In genomic region chr12:96906849-96907664, GRCh38 we compare ENCODE assay signal across 8 cellular contexts. TPM values are rescaled to one million over a fixed set of nuclear protein-coding genes. Genes with fewer than 3 reads are reported as not detected.
DNase-seq lines count a peak whose midpoint lies in the region; ATAC-seq, FAIRE-seq and TF ChIP-seq lines count a peak whose summit lies in the region.

Gene NEDD1 (plus strand): TSS chr12:96907257. CDS start chr12:96909760, 2,503 bp downstream.

- H3K4me1 ChIP-seq in upper lobe of left lung, result peaks cover 7 to 17% (median 14%) of the 10 kb centered on the region in 4 donors

- H3K27me3 Mint-ChIP-seq in T-helper 1 cell treated with Interleukin-12 subunit alpha and Interleukin-12 subunit beta and Interleukin-4 antibody, amounts not matched to agents 30 μg/mL and 1 μg/mL, for 36 hours (ENCODE audit: low read depth), result peaks cover 14% of the 10 kb centered on the region
- no peaks in the 10 kb centered on the region for H3K27me3 Mint-ChIP-seq in progenitor cell of endocrine pancreas

- FAIRE-seq in GM12892 (lab: Jason Lieb, UNC), result peak; percentile 97

- H3K4me1 Mint-ChIP-seq in T-helper 1 cell treated with Interleukin-12 subunit alpha and Interleukin-12 subunit beta and Interleukin-4 antibody, amounts not matched to agents 30 μg/mL and 1 μg/mL, for 36 hours (ENCODE audit: low read depth), result peaks cover 37% of the 10 kb centered on the region
- peaks cover 26% of the 10 kb centered on the region for H3K4me1 Mint-ChIP-seq in progenitor cell of endocrine pancreas (ENCODE audit: low read depth)

- ATAC-seq in HG02623 (IDR thresholded peaks at IDR 0.05; ENCODE audit: unreplicated experiment), result peak; percentile 93
- peak; percentile 99 for ATAC-seq in left cardiac atrium
- peak; percentile 93 to 99 for ATAC-seq in upper lobe of left lung (ENCODE audit: low FRiP score in 2 of 2)

- intact Hi-C loops in left cardiac atrium (cut with DNase I), result no loop called here

- TF ChIP-seq POLR2A in GM12892 (IDR thresholded peaks at IDR 0.05; ENCODE audit: low read depth, low read length), result peak; percentile 93
- peak in 3 of 4 donors; percentile 67 to 86 (median 72) for TF ChIP-seq POLR2A in upper lobe of left lung (IDR thresholded peaks at IDR 0.05)

- H3K27ac Mint-ChIP-seq in T-helper 1 cell treated with Interleukin-12 subunit alpha and Interleukin-12 subunit beta and Interleukin-4 antibody, amounts not matched to agents 30 μg/mL and 1 μg/mL, for 36 hours, result peak within 1 kb of the TSS; percentile 96
- H3K27ac Mint-ChIP-seq in progenitor cell of endocrine pancreas, result peak within 1 kb of the TSS; percentile 96

- no peak for TF ChIP-seq CTCF in progenitor cell of endocrine pancreas (IDR thresholded peaks at IDR 0.05; ENCODE audit: unreplicated experiment)
- no peak for TF ChIP-seq CTCF in upper lobe of left lung (IDR thresholded peaks at IDR 0.05)

- WGBS in upper lobe of left lung, 2 donors, result 0% methylated on average over 6 to 23 of the region's 68 CpGs

- H3K9me3 Mint-ChIP-seq in T-helper 1 cell treated with Interleukin-12 subunit alpha and Interleukin-12 subunit beta and Interleukin-4 antibody, amounts not matched to agents 30 μg/mL and 1 μg/mL, for 36 hours, result no peaks in the 10 kb centered on the region
- no peaks in the 10 kb centered on the region for H3K9me3 Mint-ChIP-seq in progenitor cell of endocrine pancreas (ENCODE audit: low read depth)

- peak in 1 of 4 donors; percentile 15 for TF ChIP-seq EP300 in upper lobe of left lung (IDR thresholded peaks at IDR 0.05)

- no peaks in the 10 kb centered on the region for H3K27me3 ChIP-seq in upper lobe of left lung

- H3K36me3 ChIP-seq in upper lobe of left lung, result no peaks in the 10 kb centered on the region

- H3K4me3 ChIP-seq in upper lobe of left lung, result peak within 1 kb of the TSS; percentile 81 to 86 (median 81)

- DNase-seq in GM12892 (ENCODE audit: insufficient read length) (peak; percentile 74), NCI-H1092 (lab: John Stamatoyannopoulos, UW) (peak; percentile 53), amniotic stem cell (lab: John Stamatoyannopoulos, UW) (peak; percentile 8), left cardiac atrium (peak; percentile 89), progenitor cell of endocrine pancreas (ENCODE audit: low spot score, unreplicated experiment) (peak; percentile 84), upper lobe of left lung (peak; percentile 90 to 99)

- peaks cover 11% of the 10 kb centered on the region for H3K36me3 Mint-ChIP-seq in T-helper 1 cell treated with Interleukin-12 subunit alpha and Interleukin-12 subunit beta and Interleukin-4 antibody, amounts not matched to agents 30 μg/mL and 1 μg/mL, for 36 hours (ENCODE audit: low read depth)
- peaks cover 2% of the 10 kb centered on the region for H3K36me3 Mint-ChIP-seq in progenitor cell of endocrine pancreas (ENCODE audit: insufficient read depth)

- no peaks in the 10 kb centered on the region for H3K9me3 ChIP-seq in upper lobe of left lung

- H3K27ac ChIP-seq in upper lobe of left lung, result peak within 1 kb of the TSS; percentile 85 to 97 (median 92)

- peak within 1 kb of the TSS; percentile 90 for H3K4me3 Mint-ChIP-seq in T-helper 1 cell treated with Interleukin-12 subunit alpha and Interleukin-12 subunit beta and Interleukin-4 antibody, amounts not matched to agents 30 μg/mL and 1 μg/mL, for 36 hours
- peak within 1 kb of the TSS; percentile 84 for H3K4me3 Mint-ChIP-seq in progenitor cell of endocrine pancreas (ENCODE audit: low read depth)

RNA-seq across cellular contexts. Expression of gene NEDD1, which starts in this region (rescaled TPM):
- 22.9 TPM for polyA plus RNA-seq in GM12892 (2012; ENCODE audit: missing spikeins)
- total RNA-seq in left cardiac atrium (10 to 100 TPM; 11.0 to 12.7 TPM), progenitor cell of endocrine pancreas (24.3 and 24.9 TPM in 2 replicates), upper lobe of left lung (10 to 100 TPM in 5 of 6 donors, 1 to 10 TPM in 1; 9.1 to 21.4 (median 12.7) TPM)

Comparison
In these comparisons a context has a peak if more than half of its experiments do, and no peak if none do; other contexts are left out.
1. Peak in every context shown above with its lines: DNase-seq, ATAC-seq, H3K4me3 ChIP-seq and H3K27ac ChIP-seq.
2. DNase-seq: peak in every context shown above with its lines; median percentile 94 in upper lobe of left lung; 89 in left cardiac atrium; 84 in progenitor cell of endocrine pancreas; 74 in GM12892; 53 in NCI-H1092; 8 in amniotic stem cell.